11 cellular contexts compared by ENCODE assay signal in genomic region chr20:44104807-44105517, GRCh38.
A peak's percentile ranks its signal among the peaks of the same experiment; 100 is the strongest.
DNase-seq lines count a peak whose midpoint lies in the region; ATAC-seq, FAIRE-seq and TF ChIP-seq lines count a peak whose summit lies in the region.
"Had no signal": no experiment of that assay in that cellular context is flagged by ENCODE, and none has a peak within 500 bp of the region (broad histone marks: within the 10 kb centered on the region; RNA-seq: fewer than 3 reads in every experiment).

No MANE protein-coding gene starts in this region.

- ATAC-seq in SK-N-SH treated with all-trans-retinoic acid at 6 μM for 48 hours (peak; percentile 91), right cardiac atrium (peak; percentile 15 to 34), GM18498 (IDR thresholded peaks at IDR 0.05; ENCODE audit: unreplicated experiment) (no peak)
- ATAC-seq: esophagus mucosa had no signal

- no peaks in the 10 kb centered on the region for H3K9me3 ChIP-seq in right cardiac atrium (ENCODE audit: control insufficient read depth, low read length)
- peaks cover 2% of the 10 kb centered on the region for H3K9me3 ChIP-seq in small intestine (ENCODE audit: control insufficient read depth, low read depth)
- H3K9me3 ChIP-seq: HAP-1 had no signal

- peak; percentile 55 for DNase-seq in AG10803 (ENCODE audit: low read depth)
- peak in 1 of 3 donors; percentile 18 for DNase-seq in right cardiac atrium
- DNase-seq in 8988T: no peak
- no peak for DNase-seq in small intestine
- no peak for DNase-seq in NCI-H1048 (lab: John Stamatoyannopoulos, UW)
- DNase-seq: activated B cell treated with CpG ODN at 0.5 μM for 24 hours had no signal

- TF ChIP-seq RAD21 in Ishikawa (IDR thresholded peaks at IDR 0.05; ENCODE audit: low read depth): no peak

- intact Hi-C loops in right cardiac atrium (cut with DNase I): no loop called here

- no peak for TF ChIP-seq CTCF in AG10803 (conservative IDR thresholded peaks at IDR 0.05; ENCODE audit: low read length)

- H3K27me3 ChIP-seq in right cardiac atrium (ENCODE audit: control insufficient read depth, insufficient read depth): no peaks in the 10 kb centered on the region
- peaks cover 0 to 3% of the 10 kb centered on the region in 2 donors for H3K27me3 ChIP-seq in small intestine (ENCODE audit: control insufficient read depth in 2 of 2, insufficient read depth in 2 of 2, low read length in 2 of 2)

- H3K4me1 ChIP-seq in right cardiac atrium (ENCODE audit: control insufficient read depth, insufficient read depth, low read length): no peaks in the 10 kb centered on the region
- no peaks in the 10 kb centered on the region for H3K4me1 ChIP-seq in small intestine (ENCODE audit: control insufficient read depth in 2 of 2, insufficient read depth in 1 of 2, low read depth in 1 of 2, low read length in 1 of 2)
- H3K4me1 ChIP-seq: HAP-1 had no signal

- H3K27ac ChIP-seq in right cardiac atrium (ENCODE audit: low read length) (no peak overlapping the region), small intestine (ENCODE audit: low read depth in 1 of 2, low read length in 1 of 2) (no peak overlapping the region)

- no peak overlapping the region for H3K4me3 ChIP-seq in AG10803 (ENCODE audit: low read length)
- no peak overlapping the region for H3K4me3 ChIP-seq in right cardiac atrium (ENCODE audit: low read length)
- H3K4me3 ChIP-seq in small intestine (ENCODE audit: low read depth in 1 of 2, low read length in 2 of 2): no peak overlapping the region
- H3K4me3 ChIP-seq: HAP-1 had no signal

- WGBS in right cardiac atrium: 41% methylated on average over 7 of the region's 7 CpGs
- WGBS in small intestine, 3 donors: 34 to 57% (median 53%) methylated on average over 7 of the region's 7 CpGs

- no peak for FAIRE-seq in small intestine (lab: Jason Lieb, UNC)

- no peaks in the 10 kb centered on the region for H3K36me3 ChIP-seq in small intestine (ENCODE audit: control insufficient read depth in 2 of 2, insufficient read depth in 2 of 2, low read length in 2 of 2)
- H3K36me3 ChIP-seq: HAP-1 had no signal

- TF ChIP-seq EP300 in Ishikawa (IDR thresholded peaks at IDR 0.05; ENCODE audit: borderline replicate concordance): no peak

TF ChIP-seq in Ishikawa, 13 proteins besides CTCF, POLR2A, EP300 and RAD21:
- TF ChIP-seq NFIC (IDR thresholded peaks at IDR 0.05): peak; percentile 38; the same call in 1 of the 2 replicates
- TF ChIP-seq TEAD4 (IDR thresholded peaks at IDR 0.05): 0 out of 2 replicates have a peak, but pooled peaks have one; percentile 9
- TF ChIP-seq TAF1 (IDR thresholded peaks at IDR 0.05; ENCODE audit: low read depth): no peak

TF ChIP-seq in SK-N-SH treated with all-trans-retinoic acid at 6 μM for 48 hours, 23 proteins besides CTCF, POLR2A, EP300 and RAD21:
- TF ChIP-seq PATZ1 (CRISPR knock-in tag; IDR thresholded peaks at IDR 0.05; ENCODE audit: borderline replicate concordance): no peak
- no peak for TF ChIP-seq CREB5 (CRISPR knock-in tag; IDR thresholded peaks at IDR 0.05; ENCODE audit: low read depth)
- no peak for TF ChIP-seq ZNF8 (CRISPR knock-in tag; IDR thresholded peaks at IDR 0.05)
- no peak for TF ChIP-seq ESRRG (CRISPR knock-in tag; IDR thresholded peaks at IDR 0.05)
- TF ChIP-seq GLIS3 (CRISPR knock-in tag; IDR thresholded peaks at IDR 0.05): no peak
- TF ChIP-seq ZNF565 (CRISPR knock-in tag; conservative IDR thresholded peaks at IDR 0.05; ENCODE audit: low read depth): no peak
- no peak for TF ChIP-seq ZFP30 (CRISPR knock-in tag; IDR thresholded peaks at IDR 0.05)
- TF ChIP-seq ZC3H10 (CRISPR knock-in tag; IDR thresholded peaks at IDR 0.05): no peak
- TF ChIP-seq BACH2 (CRISPR knock-in tag; IDR thresholded peaks at IDR 0.05; ENCODE audit: borderline replicate concordance): no peak
- no peak for TF ChIP-seq PPARA (CRISPR knock-in tag; IDR thresholded peaks at IDR 0.05; ENCODE audit: borderline replicate concordance)
